In the genomic region with DNA sequence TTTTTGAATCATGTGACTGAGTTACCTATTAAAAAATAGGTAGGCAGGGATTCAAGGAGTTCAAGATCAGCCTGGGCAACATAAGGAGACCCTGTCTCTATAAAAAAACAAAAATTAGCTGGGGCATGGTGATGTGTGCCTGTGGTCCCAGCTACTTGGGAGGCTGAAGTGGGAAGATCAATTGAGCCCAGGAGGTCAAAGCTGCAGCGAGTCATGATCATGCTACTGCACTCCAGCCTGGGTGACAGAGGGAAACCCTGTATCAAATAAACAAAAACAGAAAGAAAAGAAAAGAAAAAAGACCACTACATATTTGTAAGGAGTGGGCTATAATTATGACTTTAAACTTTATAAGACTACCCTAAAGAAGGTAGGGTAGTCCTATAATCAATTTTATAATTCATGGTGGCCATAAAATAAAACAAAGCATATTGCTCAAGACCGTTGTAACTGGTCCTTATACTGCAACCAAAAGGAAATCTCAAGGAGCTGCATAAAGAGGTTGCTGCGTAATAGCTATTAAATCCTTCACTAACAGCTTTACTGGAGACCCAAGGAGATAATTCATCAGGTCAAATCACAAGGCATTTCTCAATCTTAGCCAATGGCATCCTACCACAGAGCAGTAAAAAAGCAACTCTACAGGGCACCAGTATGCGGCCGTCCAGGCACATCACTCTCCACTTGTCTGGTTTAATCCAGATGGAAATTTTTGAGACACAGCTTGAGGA, we compare ENCODE assay signal across 26 cellular contexts. TPM values are rescaled to one million over a fixed set of nuclear protein-coding genes. Genes with fewer than 3 reads are reported as not detected.
DNase-seq lines count a peak whose midpoint lies in the region; ATAC-seq and TF ChIP-seq lines count a peak whose summit lies in the region.
"Had no signal": no experiment of that assay in that cellular context is flagged by ENCODE, and none has a peak within 500 bp of the region (broad histone marks: within the 10 kb centered on the region; RNA-seq: fewer than 3 reads in every experiment).

No MANE protein-coding gene starts in this region.

- POLR2A ChIA-PET in IMR-90 (lab: Charles Lee; ENCODE audit: unreplicated experiment): no interaction called here

- CTCF ChIA-PET in IMR-90 (lab: Yijun Ruan, JAX): interaction anchor here (0.7 kb wide), 1 partner anchor 134 kb away, joined by 3 read pairs; no protein-coding TSS in a partner anchor

- H4K5ac ChIP-seq in IMR-90 (ENCODE audit: low read depth, low read length): no peak overlapping the region

- TF ChIP-seq CTCF in IMR-90 (conservative IDR thresholded peaks at IDR 0.05; ENCODE audit: low read depth, low read length) (no peak), body of pancreas (IDR thresholded peaks at IDR 0.05) (no peak)

- no peak overlapping the region for H3K23ac ChIP-seq in IMR-90 (ENCODE audit: low read depth, low read length)

- dilution Hi-C loops in IMR-90 (cut with HindIII; ENCODE audit: low sequenced_read_pairs, unreplicated experiment): no loop called here

- H3K9me1 ChIP-seq in IMR-90 (ENCODE audit: insufficient read depth, low read length): peaks cover 6% of the 10 kb centered on the region

- H2AK5ac ChIP-seq in IMR-90 (ENCODE audit: low read depth, low read length): no peak overlapping the region

- TF ChIP-seq RAD21 in IMR-90 (IDR thresholded peaks at IDR 0.05; ENCODE audit: low read length): no peak

- no peaks in the 10 kb centered on the region for H3K27me3 ChIP-seq in IMR-90 (ENCODE audit: control insufficient read depth, insufficient read depth, low read length)
- no peaks in the 10 kb centered on the region for H3K27me3 ChIP-seq in body of pancreas
- H3K27me3 ChIP-seq: left lung, suprapubic skin, upper lobe of right lung had no signal

- no peak overlapping the region for H2AFZ ChIP-seq in IMR-90 (replicated peaks; ENCODE audit: low read length, poor library complexity)

- H3K4ac ChIP-seq in IMR-90 (ENCODE audit: low read depth, low read length): no peak overlapping the region

- H3K4me3 ChIP-seq in IMR-90 (ENCODE audit: insufficient read depth, low read depth, low read length) (no peak overlapping the region), body of pancreas (no peak overlapping the region)
- H3K4me3 ChIP-seq: K562, left lung, suprapubic skin, upper lobe of right lung had no signal

- H2BK20ac ChIP-seq in IMR-90 (ENCODE audit: low read depth, low read length): no peak overlapping the region

- H3K79me1 ChIP-seq in IMR-90 (ENCODE audit: low read depth in 1 of 2, low read length in 2 of 2): peaks cover 3 to 15% of the 10 kb centered on the region in 2 experiments; a peak in 3 of 4 replicates

- H3K9ac ChIP-seq in IMR-90 (ENCODE audit: low read depth, low read length): no peak overlapping the region
- H3K9ac ChIP-seq: SK-N-SH had no signal

- WGBS in IMR-90 (ENCODE audit: extremely low coverage in 2 of 2, insufficient read length in 1 of 2), 2 experiments: no CpG with 5 or more reads among the region's 5 CpGs
- WGBS in body of pancreas, 2 donors: 89 to 93% methylated on average over 5 of the region's 5 CpGs

- H3K18ac ChIP-seq in IMR-90 (ENCODE audit: low read depth, low read length): no peak overlapping the region

- no peak for TF ChIP-seq POLR2A in IMR-90 (IDR thresholded peaks at IDR 0.05; ENCODE audit: low read depth, low read length)
- TF ChIP-seq POLR2A in body of pancreas (IDR thresholded peaks at IDR 0.05): no peak

- no peak overlapping the region for H4K91ac ChIP-seq in IMR-90 (ENCODE audit: insufficient read depth, low read depth, low read length)

- H2BK120ac ChIP-seq in IMR-90 (ENCODE audit: low read depth, low read length): no peak overlapping the region

- H3K9me3 ChIP-seq in IMR-90 (ENCODE audit: control insufficient read depth, insufficient read depth, low read length) (no peaks in the 10 kb centered on the region), body of pancreas (no peaks in the 10 kb centered on the region)
- H3K9me3 ChIP-seq: left lung, SK-N-SH, suprapubic skin, upper lobe of right lung had no signal

- peaks cover 2% of the 10 kb centered on the region; the same call in 1 of the 2 replicates for H3K4me1 ChIP-seq in IMR-90 (ENCODE audit: control insufficient read depth, insufficient read depth, low read length)
- no peaks in the 10 kb centered on the region for H3K4me1 ChIP-seq in body of pancreas
- H3K4me1 ChIP-seq: left lung, suprapubic skin, upper lobe of right lung had no signal

- no peak overlapping the region for H2BK15ac ChIP-seq in IMR-90 (ENCODE audit: low read depth, low read length)

- no peak overlapping the region for H2BK5ac ChIP-seq in IMR-90 (ENCODE audit: low read depth, low read length, poor library complexity, severe bottlenecking)

- no peak overlapping the region for H3K14ac ChIP-seq in IMR-90 (replicated peaks; ENCODE audit: low read depth, low read length)

- H3K36me3 ChIP-seq in IMR-90 (ENCODE audit: control insufficient read depth, insufficient read depth, low read length) (no peaks in the 10 kb centered on the region), body of pancreas (replicated peaks in 1 of 2; ENCODE audit: insufficient read depth in 1 of 2, low read depth in 2 of 2) (no peaks in the 10 kb centered on the region)
- H3K36me3 ChIP-seq: left lung, suprapubic skin, upper lobe of right lung had no signal

- no peak overlapping the region for H4K8ac ChIP-seq in IMR-90 (ENCODE audit: low read depth in 2 of 2, low read length in 2 of 2)

- in situ Hi-C loops in IMR-90 (cut with MboI; ENCODE audit: low sequenced_read_pairs): no loop called here

- H2AK9ac ChIP-seq in IMR-90 (replicated peaks; ENCODE audit: low read depth, low read length, poor library complexity): no peak overlapping the region

- no TSS peak for BruUV-seq in IMR-90 (replicated peaks; lab: Mats Ljungman, UMichigan)

- intact Hi-C loops in IMR-90 (cut with micrococcal nuclease) (no loop called here), body of pancreas (cut with DNase I) (no loop called here)

- peak; percentile 15 for DNase-seq in EH (ENCODE audit: low read depth)
- peak; percentile 10 for DNase-seq in IMR-90
- peak; percentile 95 for DNase-seq in NOMO-1 treated with DMSO at 0.1 percent for 48 hours (lab: John Stamatoyannopoulos, UW; ENCODE audit: unreplicated experiment)
- peak; percentile 9 for DNase-seq in iris pigment epithelial cell (ENCODE audit: low read depth)
- no peak for DNase-seq in body of pancreas
- DNase-seq in central memory CD4-positive, alpha-beta T cell: no peak
- DNase-seq in NCI-H2196 treated with DMSO at 0.1 percent for 48 hours (lab: John Stamatoyannopoulos, UW; ENCODE audit: unreplicated experiment): no peak
- DNase-seq in NCI-H1436 (lab: John Stamatoyannopoulos, UW): no peak
- DNase-seq: activated CD8-positive, alpha-beta T cell treated with anti-CD3 and anti-CD28 coated beads for 36 hours; aorta; caudate nucleus; left lung; mesendoderm; NCI-H1436 treated with DMSO at 0.1 percent for 48 hours; NCI-H2171; NCI-H69; nucleus accumbens; SK-N-SH; stimulated activated CD4-positive, alpha-beta T cell treated with anti-CD3 and anti-CD28 coated beads, Interleukin-15, amount 100 ng/mL, for 24 hours; stimulated activated naive B cell treated with anti-CD40 and anti-IgM and Interleukin-4, amounts not matched to agents 10 μg/mL and 1 μg/mL and 100 μg/mL, for 72 hours; T-helper 2 cell; upper lobe of right lung had no signal

- H3K27ac ChIP-seq in IMR-90 (ENCODE audit: insufficient read depth, low read length) (no peak overlapping the region), body of pancreas (no peak overlapping the region)
- H3K27ac ChIP-seq: left lung, RWPE1, suprapubic skin, upper lobe of right lung had no signal

- H3K4me2 ChIP-seq in IMR-90 (ENCODE audit: low read depth, low read length): no peak overlapping the region
- H3K4me2 ChIP-seq: SK-N-SH had no signal

- H3K56ac ChIP-seq in IMR-90 (ENCODE audit: extremely low read depth, insufficient read depth, low read length): no peak overlapping the region

- ATAC-seq in IMR-90 (ENCODE audit: low read depth) (peak; percentile 29; the same call in 1 of the 2 replicates), body of pancreas (no peak)
- ATAC-seq: activated CD8-positive, alpha-beta T cell treated with anti-CD3 and anti-CD28 coated beads for 36 hours; activated naive CD4-positive, alpha-beta T cell treated with anti-CD3 and anti-CD28 coated beads, Interleukin-2, amount 50 U/mL, for 72 hours; K562; left lung; stimulated activated naive B cell treated with anti-CD40 and anti-IgM and Interleukin-4, amounts not matched to agents 10 μg/mL and 1 μg/mL and 100 μg/mL, for 72 hours; upper lobe of right lung had no signal

- H4K20me1 ChIP-seq in IMR-90 (ENCODE audit: insufficient read depth, low read length): peaks cover 12% of the 10 kb centered on the region; the same call in 1 of the 2 replicates

TF ChIP-seq in IMR-90, 13 proteins besides CTCF, POLR2A, EP300 and RAD21 (continues in another document):
- no peak for TF ChIP-seq BHLHE40 (IDR thresholded peaks at IDR 0.05; ENCODE audit: low read depth, low read length)
- TF ChIP-seq MAFK (IDR thresholded peaks at IDR 0.05; ENCODE audit: low read depth, low read length): no peak
- TF ChIP-seq, protein P1, sequence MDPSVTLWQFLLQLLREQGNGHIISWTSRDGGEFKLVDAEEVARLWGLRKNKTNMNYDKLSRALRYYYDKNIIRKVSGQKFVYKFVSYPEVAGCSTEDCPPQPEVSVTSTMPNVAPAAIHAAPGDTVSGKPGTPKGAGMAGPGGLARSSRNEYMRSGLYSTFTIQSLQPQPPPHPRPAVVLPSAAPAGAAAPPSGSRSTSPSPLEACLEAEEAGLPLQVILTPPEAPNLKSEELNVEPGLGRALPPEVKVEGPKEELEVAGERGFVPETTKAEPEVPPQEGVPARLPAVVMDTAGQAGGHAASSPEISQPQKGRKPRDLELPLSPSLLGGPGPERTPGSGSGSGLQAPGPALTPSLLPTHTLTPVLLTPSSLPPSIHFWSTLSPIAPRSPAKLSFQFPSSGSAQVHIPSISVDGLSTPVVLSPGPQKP (IDR thresholded peaks at IDR 0.05; ENCODE audit: borderline replicate concordance, low read depth, low read length): no peak
- TF ChIP-seq FOS (IDR thresholded peaks at IDR 0.05; ENCODE audit: low read depth, low read length): no peak
- no peak for TF ChIP-seq NFE2L2 (IDR thresholded peaks at IDR 0.05; ENCODE audit: low read depth, low read length)
- no peak for TF ChIP-seq SMC3 (IDR thresholded peaks at IDR 0.05; ENCODE audit: low read depth, low read length)
- TF ChIP-seq MAZ (IDR thresholded peaks at IDR 0.05; ENCODE audit: borderline replicate concordance, low read depth, low read length): no peak
- no peak for TF ChIP-seq RFX5 (IDR thresholded peaks at IDR 0.05; ENCODE audit: low read depth, low read length)

RNA-seq across cellular contexts. Expression of a gene that starts 13.5 kb away (rescaled TPM):
- total RNA-seq in IMR-90 (2012; rRNA removed): 11.1 and 16.1 TPM in 2 replicates
- polyA plus RNA-seq in IMR-90 (2012; rRNA removed): 31.1 and 32.4 TPM in 2 replicates
- 18.5 and 21.3 TPM in 2 replicates for polyA plus RNA-seq in IMR-90 (2012; cell fraction: cytosol; rRNA removed)
- 9.5 and 16.5 TPM in 2 replicates for polyA plus RNA-seq in IMR-90 (2012; cell fraction: nucleus; rRNA removed; ENCODE audit: low replicate concordance)
- 10 to 100 TPM in 1 of 2 donors, 1 to 10 TPM in 1; 4.4 to 14.8 TPM for total RNA-seq in body of pancreas

RNA-seq across cellular contexts. Expression of a gene that starts 40.8 kb away (rescaled TPM):
- total RNA-seq in IMR-90 (2012; rRNA removed): 1.1 and 1.3 TPM in 2 replicates
- polyA plus RNA-seq in IMR-90 (2012; rRNA removed): 6.8 and 7.4 TPM in 2 replicates
- polyA plus RNA-seq in IMR-90 (2012; cell fraction: cytosol; rRNA removed): 4.7 and 5.8 TPM in 2 replicates
- 19.6 and 42.6 TPM in 2 replicates for polyA plus RNA-seq in IMR-90 (2012; cell fraction: nucleus; rRNA removed; ENCODE audit: low replicate concordance)
- total RNA-seq in body of pancreas: 10 to 100 TPM in 1 of 2 donors, 1 to 10 TPM in 1; 3.4 to 12.2 TPM

Comparison
In these comparisons a context has a peak if more than half of its experiments do, and no peak if none do; other contexts are left out.
1. DNase-seq: peak in EH (single experiment), IMR-90 (single experiment), NOMO-1 treated with DMSO at 0.1 percent for 48 hours (single experiment) and iris pigment epithelial cell (single experiment); none in body of pancreas (0 of 4), central memory CD4-positive, alpha-beta T cell (single experiment), NCI-H2196 treated with DMSO at 0.1 percent for 48 hours (single experiment) and NCI-H1436 (single experiment).